Comparison of ENCODE assay signal across 9 cellular contexts in the genomic region with DNA sequence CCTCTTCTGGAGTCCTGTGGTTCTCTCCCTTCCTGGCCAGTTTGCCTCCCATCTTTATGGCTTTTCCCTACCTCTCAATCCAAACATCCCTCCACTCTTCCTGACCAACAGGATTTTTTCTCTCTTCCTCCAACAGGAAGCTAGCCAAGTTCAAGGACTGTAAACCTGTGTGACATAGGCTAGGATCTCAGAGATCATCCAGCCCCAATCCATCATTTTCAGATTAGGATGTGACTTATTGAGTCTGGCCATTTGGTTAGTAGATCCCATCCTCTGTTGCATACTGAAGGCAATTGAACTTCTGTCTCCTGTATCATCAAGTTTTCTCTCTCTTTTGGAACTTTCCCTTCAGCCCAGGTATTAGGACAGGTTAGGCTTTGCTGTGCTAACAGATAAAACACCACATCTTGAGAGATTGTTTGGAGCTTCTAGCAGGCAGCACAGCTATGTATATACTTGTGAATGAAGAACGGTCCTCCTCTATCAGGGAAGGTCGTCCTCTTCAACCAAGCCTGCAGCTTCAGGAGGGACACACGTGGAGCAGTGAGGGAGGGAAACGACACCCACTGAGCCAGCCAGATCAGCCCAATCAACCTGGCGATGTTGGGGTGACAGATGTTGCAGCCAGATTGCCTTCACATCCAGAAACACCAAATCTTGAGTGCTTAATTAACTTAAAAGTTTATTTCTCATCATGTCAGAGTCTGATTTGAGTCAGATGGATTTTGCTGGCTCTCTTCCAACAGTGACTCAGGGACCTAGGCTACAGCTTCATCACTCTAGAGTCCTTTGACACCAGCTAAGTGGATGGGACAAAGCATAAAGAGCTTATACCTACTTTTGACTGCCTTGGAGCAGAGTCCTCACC.
A peak's percentile ranks its signal among the peaks of the same experiment; 100 is the strongest.
DNase-seq lines count a peak whose midpoint lies in the region; ATAC-seq lines count a peak whose summit lies in the region.
"Had no signal": no experiment of that assay in that cellular context is flagged by ENCODE, and none has a peak within 500 bp of the region (broad histone marks: within the 10 kb centered on the region; RNA-seq: fewer than 3 reads in every experiment).

No MANE protein-coding gene starts in this region.

- ATAC-seq in GM18520 (IDR thresholded peaks at IDR 0.05; ENCODE audit: unreplicated experiment) (no peak), HG03565 (IDR thresholded peaks at IDR 0.05; ENCODE audit: unreplicated experiment) (no peak)

- DNase-seq in NCI-H510A treated with DMSO at 0.1 percent for 48 hours (lab: John Stamatoyannopoulos, UW) (peak; percentile 22), NCI-H510A (lab: John Stamatoyannopoulos, UW) (no peak), NCI-H1694 (lab: John Stamatoyannopoulos, UW) (peak; percentile 85), H4 (ENCODE audit: low spot score) (no peak)
- DNase-seq in activated T-cell treated with anti-CD3 and anti-CD28 coated beads, Interleukin-2, amount 50 U/mL, for 48 hours: peak; percentile 53 to 62
- DNase-seq in stimulated activated CD4-positive, alpha-beta T cell treated with anti-CD3 and anti-CD28 coated beads, Interleukin-15, amount 100 ng/mL, for 48 hours (ENCODE audit: low read depth in 2 of 2): peak; percentile 41 to 57
- DNase-seq: NCI-H226 had no signal

Comparison
In these comparisons a context has a peak if more than half of its experiments do, and no peak if none do; other contexts are left out.
1. DNase-seq: peak in NCI-H510A treated with DMSO at 0.1 percent for 48 hours (single experiment), NCI-H1694 (single experiment), activated T-cell treated with anti-CD3 and anti-CD28 coated beads, Interleukin-2, amount 50 U/mL, for 48 hours (2 of 2) and stimulated activated CD4-positive, alpha-beta T cell treated with anti-CD3 and anti-CD28 coated beads, Interleukin-15, amount 100 ng/mL, for 48 hours (2 of 2); none in NCI-H510A (single experiment) and H4 (single experiment).